13 cellular contexts compared by ENCODE assay signal in the genomic region with DNA sequence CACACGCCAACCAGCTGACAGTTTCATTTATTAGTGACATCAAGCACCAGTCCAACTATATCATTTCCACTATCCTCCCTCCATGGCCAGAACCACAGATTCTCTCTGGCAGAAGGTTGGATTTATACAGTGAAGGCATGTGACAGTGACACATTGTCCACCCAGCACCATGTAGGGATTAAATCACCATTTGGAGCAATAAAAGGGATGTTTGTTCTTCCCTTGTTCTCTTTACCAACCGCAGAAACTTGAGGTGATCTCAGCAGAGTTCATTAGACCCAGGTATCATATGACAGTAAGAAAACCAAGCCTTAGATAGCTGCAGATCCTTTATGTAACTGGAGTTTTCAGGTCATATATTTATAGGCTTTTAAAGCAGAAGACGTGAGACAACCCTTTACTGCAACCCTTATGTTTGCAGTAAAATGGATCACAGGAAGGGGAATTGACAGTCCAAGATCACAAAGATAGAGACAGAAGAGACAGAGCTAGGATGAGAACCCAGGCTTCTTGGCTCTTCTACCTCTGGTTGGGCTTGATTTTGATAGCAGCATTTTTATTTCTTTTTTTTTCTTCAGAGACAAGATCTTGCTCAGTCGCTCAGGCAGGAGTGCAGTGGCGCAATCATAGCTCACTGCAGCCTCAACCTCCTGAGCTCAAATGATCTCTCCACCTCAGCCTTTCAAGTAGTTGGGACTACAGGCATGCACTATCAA.
DNase-seq lines count a peak whose midpoint lies in the region; ATAC-seq and TF ChIP-seq lines count a peak whose summit lies in the region.
"Had no signal": no experiment of that assay in that cellular context is flagged by ENCODE, and none has a peak within 500 bp of the region (broad histone marks: within the 10 kb centered on the region; RNA-seq: fewer than 3 reads in every experiment).

No MANE protein-coding gene starts in this region.

- H3K27ac ChIP-seq in PC-3 (ENCODE audit: low read length) (peak overlapping the region; percentile 95), sigmoid colon (no peak overlapping the region), upper lobe of right lung (no peak overlapping the region)
- H3K27ac ChIP-seq: brain microvascular endothelial cell, C4-2B, neutrophil, transverse colon had no signal

- POLR2A ChIA-PET in PC-3 (lab: Charles Lee; ENCODE audit: unreplicated experiment): no interaction called here

- TF ChIP-seq CTCF in PC-3 (conservative IDR thresholded peaks at IDR 0.05; ENCODE audit: low read depth, low read length) (no peak), epithelial cell of esophagus (IDR thresholded peaks at IDR 0.05; ENCODE audit: insufficient read depth, low read depth, low read length, missing control alignments) (no peak), sigmoid colon (IDR thresholded peaks at IDR 0.05) (no peak), upper lobe of right lung (IDR thresholded peaks at IDR 0.05) (no peak)

- H3K27me3 ChIP-seq in PC-3 (ENCODE audit: low read length) (no peaks in the 10 kb centered on the region), sigmoid colon (peaks cover 0 to 5% (median 0%) of the 10 kb centered on the region in 3 donors), upper lobe of right lung (no peaks in the 10 kb centered on the region)
- H3K27me3 ChIP-seq: brain microvascular endothelial cell, neutrophil, transverse colon had no signal

- DNase-seq in COLO829 (ENCODE audit: low spot score): peak; percentile 58
- peak; percentile 93 for DNase-seq in PC-3
- DNase-seq in epithelial cell of esophagus (ENCODE audit: low read depth): peak; percentile 28
- DNase-seq in left kidney (ENCODE audit: low read depth, low spot score): peak; percentile 88
- DNase-seq in sigmoid colon: no peak
- no peak for DNase-seq in upper lobe of right lung
- DNase-seq: brain microvascular endothelial cell, SIG-M5 had no signal

- intact Hi-C loops in PC-3 (cut with micrococcal nuclease) (loop anchor here (1.0 to 10.0 kb wide), 5 partner anchors 50 to 390 kb away; no protein-coding TSS in a partner anchor), sigmoid colon (cut with DNase I) (loop anchor here (5.0 kb wide), 1 partner anchor 162 kb away; no protein-coding TSS in a partner anchor), upper lobe of right lung (cut with DNase I) (loop anchor here (5.0 kb wide), 1 partner anchor 622 kb away; no protein-coding TSS in a partner anchor)

- no peaks in the 10 kb centered on the region for H4K20me1 ChIP-seq in PC-3 (ENCODE audit: low read length)

- TSS peak; percentile 78 for BruUV-seq in PC-3 (replicated peaks; lab: Mats Ljungman, UMichigan)

- peak overlapping the region; percentile 69 for H3K9ac ChIP-seq in PC-3 (ENCODE audit: low read length)

- H3K36me3 ChIP-seq in PC-3 (ENCODE audit: low read depth, low read length) (no peaks in the 10 kb centered on the region), sigmoid colon (no peaks in the 10 kb centered on the region), upper lobe of right lung (no peaks in the 10 kb centered on the region)
- H3K36me3 ChIP-seq: brain microvascular endothelial cell, neutrophil, transverse colon had no signal

- H3K9me3 ChIP-seq in PC-3 (ENCODE audit: low read length) (no peaks in the 10 kb centered on the region), sigmoid colon (no peaks in the 10 kb centered on the region), upper lobe of right lung (no peaks in the 10 kb centered on the region)
- H3K9me3 ChIP-seq: neutrophil, transverse colon had no signal

- CTCF ChIA-PET in PC-3 (lab: Charles Lee): interaction anchor here (0.7 to 1.1 kb wide), 3 partner anchors 50 to 623 kb away, joined by 4 to 7 read pairs (median 5); partner anchors contain the start of gene EHD3

- H3K79me2 ChIP-seq in PC-3 (ENCODE audit: low read length): no peaks in the 10 kb centered on the region

- no peaks in the 10 kb centered on the region for H3F3A ChIP-seq in PC-3 (ENCODE audit: low read length, unreplicated experiment)

- H3K9me2 ChIP-seq in PC-3 (replicated peaks; ENCODE audit: low read length): no peaks in the 10 kb centered on the region

- 59 to 75% methylated on average over 5 of the region's 5 CpGs for WGBS in sigmoid colon, 2 donors

- peak; percentile 87 for ATAC-seq in PC-3
- ATAC-seq in HG02763 (IDR thresholded peaks at IDR 0.05; ENCODE audit: unreplicated experiment): no peak
- ATAC-seq in upper lobe of right lung: no peak
- no peak for ATAC-seq in HG03135 (IDR thresholded peaks at IDR 0.05; ENCODE audit: unreplicated experiment)

- no peak for TF ChIP-seq EP300 in sigmoid colon (IDR thresholded peaks at IDR 0.05)

- H3K4me3 ChIP-seq in PC-3 (ENCODE audit: low read length) (no peak overlapping the region), epithelial cell of esophagus (ENCODE audit: low read length) (no peak overlapping the region), sigmoid colon (no peak overlapping the region), upper lobe of right lung (no peak overlapping the region)
- H3K4me3 ChIP-seq: transverse colon had no signal

- peak overlapping the region; percentile 57 for H3K4me2 ChIP-seq in PC-3 (ENCODE audit: low read length)

- no peak overlapping the region for H2AFZ ChIP-seq in PC-3 (ENCODE audit: low read length)

- no peak for TF ChIP-seq POLR2A in sigmoid colon (IDR thresholded peaks at IDR 0.05)

- peaks cover 46% of the 10 kb centered on the region for H3K4me1 ChIP-seq in PC-3 (ENCODE audit: insufficient read depth, low read length)
- H3K4me1 ChIP-seq in sigmoid colon: peaks cover 0 to 8% (median 0%) of the 10 kb centered on the region in 4 donors
- no peaks in the 10 kb centered on the region for H3K4me1 ChIP-seq in upper lobe of right lung
- H3K4me1 ChIP-seq: transverse colon had no signal

Comparison
In these comparisons a context has a peak if more than half of its experiments do, and no peak if none do; other contexts are left out.
1. DNase-seq: peak in COLO829 (single experiment), PC-3 (single experiment), epithelial cell of esophagus (single experiment) and left kidney (single experiment); none in sigmoid colon (single experiment) and upper lobe of right lung (single experiment).